Comparison of ENCODE assay signal across 2 cellular contexts in the genomic region with DNA sequence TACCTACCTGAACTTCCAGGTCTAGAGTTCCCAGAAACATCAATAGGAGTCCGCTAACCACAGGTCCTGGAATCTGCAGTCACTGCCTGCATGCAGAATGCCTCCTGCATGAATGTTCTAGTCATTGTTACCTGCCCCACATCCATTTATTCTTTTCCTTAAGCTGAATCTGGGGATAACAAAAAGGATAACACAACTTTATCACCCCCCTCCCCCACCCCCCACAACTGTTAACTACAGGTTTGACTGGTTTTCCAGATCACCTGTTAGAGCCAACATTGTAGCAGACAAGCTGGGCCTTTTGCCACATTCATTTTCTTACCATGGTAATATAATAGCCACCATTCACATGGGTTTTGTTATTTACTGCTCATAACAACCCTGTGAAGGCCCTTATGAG.
TF ChIP-seq lines count a peak whose summit lies in the region.

No MANE protein-coding gene starts in this region.

TF ChIP-seq in liver, 16 proteins besides CTCF, POLR2A, EP300 and RAD21:
- TF ChIP-seq HNF4G (IDR thresholded peaks at IDR 0.05) (no peak), FOXA1 (IDR thresholded peaks at IDR 0.05) (no peak), HNF4A (conservative IDR thresholded peaks at IDR 0.05) (no peak)
- TF ChIP-seq, protein P1, sequence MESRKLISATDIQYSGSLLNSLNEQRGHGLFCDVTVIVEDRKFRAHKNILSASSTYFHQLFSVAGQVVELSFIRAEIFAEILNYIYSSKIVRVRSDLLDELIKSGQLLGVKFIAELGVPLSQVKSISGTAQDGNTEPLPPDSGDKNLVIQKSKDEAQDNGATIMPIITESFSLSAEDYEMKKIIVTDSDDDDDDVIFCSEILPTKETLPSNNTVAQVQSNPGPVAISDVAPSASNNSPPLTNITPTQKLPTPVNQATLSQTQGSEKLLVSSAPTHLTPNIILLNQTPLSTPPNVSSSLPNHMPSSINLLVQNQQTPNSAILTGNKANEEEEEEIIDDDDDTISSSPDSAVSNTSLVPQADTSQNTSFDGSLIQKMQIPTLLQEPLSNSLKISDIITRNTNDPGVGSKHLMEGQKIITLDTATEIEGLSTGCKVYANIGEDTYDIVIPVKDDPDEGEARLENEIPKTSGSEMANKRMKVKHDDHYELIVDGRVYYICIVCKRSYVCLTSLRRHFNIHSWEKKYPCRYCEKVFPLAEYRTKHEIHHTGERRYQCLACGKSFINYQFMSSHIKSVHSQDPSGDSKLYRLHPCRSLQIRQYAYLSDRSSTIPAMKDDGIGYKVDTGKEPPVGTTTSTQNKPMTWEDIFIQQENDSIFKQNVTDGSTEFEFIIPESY (IDR thresholded peaks at IDR 0.05): no peak

TF ChIP-seq in HepG2, 621 proteins besides CTCF, POLR2A, EP300 and RAD21:
- TF ChIP-seq, protein P2, sequence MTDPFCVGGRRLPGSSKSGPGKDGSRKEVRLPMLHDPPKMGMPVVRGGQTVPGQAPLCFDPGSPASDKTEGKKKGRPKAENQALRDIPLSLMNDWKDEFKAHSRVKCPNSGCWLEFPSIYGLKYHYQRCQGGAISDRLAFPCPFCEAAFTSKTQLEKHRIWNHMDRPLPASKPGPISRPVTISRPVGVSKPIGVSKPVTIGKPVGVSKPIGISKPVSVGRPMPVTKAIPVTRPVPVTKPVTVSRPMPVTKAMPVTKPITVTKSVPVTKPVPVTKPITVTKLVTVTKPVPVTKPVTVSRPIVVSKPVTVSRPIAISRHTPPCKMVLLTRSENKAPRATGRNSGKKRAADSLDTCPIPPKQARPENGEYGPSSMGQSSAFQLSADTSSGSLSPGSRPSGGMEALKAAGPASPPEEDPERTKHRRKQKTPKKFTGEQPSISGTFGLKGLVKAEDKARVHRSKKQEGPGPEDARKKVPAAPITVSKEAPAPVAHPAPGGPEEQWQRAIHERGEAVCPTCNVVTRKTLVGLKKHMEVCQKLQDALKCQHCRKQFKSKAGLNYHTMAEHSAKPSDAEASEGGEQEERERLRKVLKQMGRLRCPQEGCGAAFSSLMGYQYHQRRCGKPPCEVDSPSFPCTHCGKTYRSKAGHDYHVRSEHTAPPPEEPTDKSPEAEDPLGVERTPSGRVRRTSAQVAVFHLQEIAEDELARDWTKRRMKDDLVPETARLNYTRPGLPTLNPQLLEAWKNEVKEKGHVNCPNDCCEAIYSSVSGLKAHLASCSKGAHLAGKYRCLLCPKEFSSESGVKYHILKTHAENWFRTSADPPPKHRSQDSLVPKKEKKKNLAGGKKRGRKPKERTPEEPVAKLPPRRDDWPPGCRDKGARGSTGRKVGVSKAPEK (CRISPR knock-in tag; IDR thresholded peaks at IDR 0.05; ENCODE audit: borderline replicate concordance): no peak
- no peak for TF ChIP-seq ZNF367 (CRISPR knock-in tag; IDR thresholded peaks at IDR 0.05; ENCODE audit: borderline replicate concordance)
- TF ChIP-seq RXRB (CRISPR knock-in tag; IDR thresholded peaks at IDR 0.05; ENCODE audit: borderline replicate concordance): no peak
